ENCODE assay signal across 12 cellular contexts in the genomic region with DNA sequence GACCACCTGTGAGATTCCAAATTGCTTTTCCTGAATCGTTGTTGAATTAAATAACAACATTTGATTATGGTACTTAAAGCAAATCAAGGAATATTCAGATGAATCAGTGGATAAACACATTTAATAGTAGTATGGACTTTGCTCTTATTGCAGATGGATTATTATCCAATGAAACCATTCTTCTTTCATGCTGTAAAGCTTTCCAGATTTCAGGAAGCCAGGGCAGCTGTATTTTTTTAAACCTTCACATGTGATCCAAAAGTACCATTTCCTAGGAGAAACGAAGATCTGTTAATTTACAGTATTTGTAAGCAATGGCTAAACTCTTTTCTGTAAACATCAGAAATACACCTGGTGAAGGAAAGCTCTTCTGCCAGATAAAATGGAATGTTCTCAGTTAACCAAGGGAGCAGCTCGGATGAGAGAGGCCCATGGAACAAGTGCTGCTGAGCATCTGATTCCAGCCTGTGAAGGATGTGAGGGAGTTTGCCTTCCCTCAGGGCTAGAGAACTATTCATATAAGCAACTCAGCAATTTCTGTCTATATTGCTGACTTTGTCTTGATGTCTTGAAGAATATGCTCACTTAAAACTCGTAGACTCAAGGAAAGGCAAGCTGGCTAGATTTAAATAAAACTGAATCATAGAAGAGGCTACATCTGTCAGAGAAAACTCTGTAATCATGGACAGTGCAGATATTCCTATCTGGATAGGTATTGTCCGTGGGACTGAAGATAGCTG.
"Had no signal": no experiment of that assay in that cellular context is flagged by ENCODE, and none has a peak within 500 bp of the region (broad histone marks: within the 10 kb centered on the region; RNA-seq: fewer than 3 reads in every experiment).

No MANE protein-coding gene starts in this region.

- H3K36me3 ChIP-seq: sigmoid colon had no signal

- H3K4me3 ChIP-seq: sigmoid colon had no signal

- H3K27ac ChIP-seq: sigmoid colon had no signal

- H3K4me1 ChIP-seq: sigmoid colon had no signal

- H3K27me3 ChIP-seq: sigmoid colon had no signal

- ATAC-seq: activated T-cell treated with anti-CD3 and anti-CD28 coated beads, Interleukin-2, amount 50 U/mL, for 4 hours; effector memory CD8-positive, alpha-beta T cell; left cardiac atrium; natural killer cell treated with Interleukin-12 subunit alpha and Interleukin-12 subunit beta and Interleukin-15 and Interleukin-18, amount 100 ng/mL, for 72 hours had no signal

- H3K9me3 ChIP-seq: sigmoid colon had no signal

- DNase-seq: activated CD4-positive, alpha-beta memory T cell treated with anti-CD3 and anti-CD28 coated beads for 36 hours; activated CD4-positive, alpha-beta T cell treated with anti-CD3 and anti-CD28 coated beads for 1 hour; activated gamma-delta T cell; activated T-cell treated with anti-CD3 and anti-CD28 coated beads, Interleukin-2, amount 50 U/mL, for 4 hours; amygdala; effector memory CD8-positive, alpha-beta T cell; glutamatergic neuron; immature natural killer cell; left cardiac atrium; sigmoid colon; stimulated activated CD4-positive, alpha-beta T cell treated with anti-CD3 and anti-CD28 coated beads, Interleukin-12 subunit alpha, Interleukin-12 subunit beta, amount 100 ng/mL, for 4 hours had no signal
